1 cellular context compared by ENCODE assay signal in the genomic region with DNA sequence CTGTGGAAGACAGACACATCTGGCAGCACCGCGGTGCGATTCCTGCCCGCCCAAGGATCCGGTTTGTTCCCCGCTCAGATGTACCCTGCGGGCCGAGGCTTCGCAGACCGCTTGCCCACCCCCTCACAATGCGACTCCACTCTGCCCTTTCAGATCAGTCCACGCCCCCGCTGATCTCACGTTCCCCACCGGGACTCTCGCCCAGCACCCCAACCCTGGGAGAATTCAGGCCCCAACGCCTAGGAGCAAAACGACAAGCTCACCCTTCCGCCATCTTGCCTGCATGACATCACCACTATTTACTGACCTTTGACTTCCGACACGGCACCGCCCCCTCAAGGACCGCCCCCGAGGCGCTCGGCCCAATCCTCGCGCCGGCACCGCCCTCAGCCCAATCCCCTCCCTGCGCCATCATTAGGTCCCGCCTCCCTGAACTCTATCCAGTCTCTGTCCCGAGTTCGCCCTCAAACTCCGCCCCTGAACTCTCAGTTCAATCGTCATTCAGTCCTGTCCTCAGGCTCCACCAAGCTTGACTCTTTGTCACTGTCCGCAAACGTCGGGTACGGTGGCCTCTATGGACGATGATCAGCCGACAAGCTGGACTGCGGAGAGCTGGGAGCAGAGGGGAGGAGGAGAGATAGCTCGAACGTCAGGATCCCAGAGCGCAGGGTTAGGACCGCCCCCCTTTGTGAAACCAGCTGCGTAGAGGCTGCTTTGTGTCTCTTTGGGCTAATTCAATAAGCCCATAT.
TF ChIP-seq lines count a peak whose summit lies in the region.

A gene with protein sequence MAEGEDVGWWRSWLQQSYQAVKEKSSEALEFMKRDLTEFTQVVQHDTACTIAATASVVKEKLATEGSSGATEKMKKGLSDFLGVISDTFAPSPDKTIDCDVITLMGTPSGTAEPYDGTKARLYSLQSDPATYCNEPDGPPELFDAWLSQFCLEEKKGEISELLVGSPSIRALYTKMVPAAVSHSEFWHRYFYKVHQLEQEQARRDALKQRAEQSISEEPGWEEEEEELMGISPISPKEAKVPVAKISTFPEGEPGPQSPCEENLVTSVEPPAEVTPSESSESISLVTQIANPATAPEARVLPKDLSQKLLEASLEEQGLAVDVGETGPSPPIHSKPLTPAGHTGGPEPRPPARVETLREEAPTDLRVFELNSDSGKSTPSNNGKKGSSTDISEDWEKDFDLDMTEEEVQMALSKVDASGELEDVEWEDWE (minus strand): TSS at position 301 of the 749 bp plus-strand sequence. CDS start 27 bp downstream, at position 274.

TF ChIP-seq in HepG2, 621 proteins besides CTCF, POLR2A, EP300 and RAD21 (continued from another document and continues in another):
- TF ChIP-seq, protein P1, sequence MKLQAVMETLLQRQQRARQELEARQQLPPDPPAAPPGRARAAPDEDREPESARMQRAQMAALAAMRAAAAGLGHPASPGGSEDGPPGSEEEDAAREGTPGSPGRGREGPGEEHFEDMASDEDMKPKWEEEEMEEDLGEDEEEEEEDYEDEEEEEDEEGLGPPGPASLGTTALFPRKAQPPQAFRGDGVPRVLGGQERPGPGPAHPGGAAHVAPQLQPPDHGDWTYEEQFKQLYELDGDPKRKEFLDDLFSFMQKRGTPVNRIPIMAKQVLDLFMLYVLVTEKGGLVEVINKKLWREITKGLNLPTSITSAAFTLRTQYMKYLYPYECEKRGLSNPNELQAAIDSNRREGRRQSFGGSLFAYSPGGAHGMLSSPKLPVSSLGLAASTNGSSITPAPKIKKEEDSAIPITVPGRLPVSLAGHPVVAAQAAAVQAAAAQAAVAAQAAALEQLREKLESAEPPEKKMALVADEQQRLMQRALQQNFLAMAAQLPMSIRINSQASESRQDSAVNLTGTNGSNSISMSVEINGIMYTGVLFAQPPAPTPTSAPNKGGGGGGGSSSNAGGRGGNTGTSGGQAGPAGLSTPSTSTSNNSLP (IDR thresholded peaks at IDR 0.05; ENCODE audit: low read depth, low read length), result 0 out of 2 replicates have a peak, but pooled peaks have one; percentile 28
- TF ChIP-seq NFKBIZ (CRISPR knock-in tag; IDR thresholded peaks at IDR 0.05), result no peak
- TF ChIP-seq ZBTB7B (CRISPR knock-in tag; IDR thresholded peaks at IDR 0.05), result peak; percentile 41; the same call in 1 of the 2 replicates
- 0 out of 2 replicates have a peak, but pooled peaks have one; percentile 17 for TF ChIP-seq KDM3A (CRISPR knock-in tag; IDR thresholded peaks at IDR 0.05; ENCODE audit: low read depth)
- TF ChIP-seq NFYB (CRISPR knock-in tag; IDR thresholded peaks at IDR 0.05), result peak; percentile 80
- peak; percentile 46; the same call in 1 of the 2 replicates for TF ChIP-seq ZNF652 (CRISPR knock-in tag; IDR thresholded peaks at IDR 0.05; ENCODE audit: borderline replicate concordance, low read depth)
- TF ChIP-seq ZNF607 (CRISPR knock-in tag; IDR thresholded peaks at IDR 0.05; ENCODE audit: borderline replicate concordance), result peak; percentile 54
- peak; percentile 91 for TF ChIP-seq ZNF350 (CRISPR knock-in tag; IDR thresholded peaks at IDR 0.05; ENCODE audit: borderline replicate concordance, low read depth)
- peak; percentile 92; the same call in 1 of the 2 replicates for TF ChIP-seq ZNF839 (CRISPR knock-in tag; IDR thresholded peaks at IDR 0.05; ENCODE audit: borderline replicate concordance)
- TF ChIP-seq, protein P2, sequence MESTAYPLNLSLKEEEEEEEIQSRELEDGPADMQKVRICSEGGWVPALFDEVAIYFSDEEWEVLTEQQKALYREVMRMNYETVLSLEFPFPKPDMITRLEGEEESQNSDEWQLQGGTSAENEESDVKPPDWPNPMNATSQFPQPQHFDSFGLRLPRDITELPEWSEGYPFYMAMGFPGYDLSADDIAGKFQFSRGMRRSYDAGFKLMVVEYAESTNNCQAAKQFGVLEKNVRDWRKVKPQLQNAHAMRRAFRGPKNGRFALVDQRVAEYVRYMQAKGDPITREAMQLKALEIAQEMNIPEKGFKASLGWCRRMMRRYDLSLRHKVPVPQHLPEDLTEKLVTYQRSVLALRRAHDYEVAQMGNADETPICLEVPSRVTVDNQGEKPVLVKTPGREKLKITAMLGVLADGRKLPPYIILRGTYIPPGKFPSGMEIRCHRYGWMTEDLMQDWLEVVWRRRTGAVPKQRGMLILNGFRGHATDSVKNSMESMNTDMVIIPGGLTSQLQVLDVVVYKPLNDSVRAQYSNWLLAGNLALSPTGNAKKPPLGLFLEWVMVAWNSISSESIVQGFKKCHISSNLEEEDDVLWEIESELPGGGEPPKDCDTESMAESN (CRISPR knock-in tag; conservative IDR thresholded peaks at IDR 0.05), result peak; percentile 69; the same call in 1 of the 2 replicates
- peak; percentile 40 for TF ChIP-seq RBM39 (IDR thresholded peaks at IDR 0.05; ENCODE audit: low read depth, low read length, poor library complexity, severe bottlenecking)
- TF ChIP-seq MBNL3 (CRISPR knock-in tag; conservative IDR thresholded peaks at IDR 0.05), result no peak
- peak; percentile 62; the same call in 1 of the 2 replicates for TF ChIP-seq NR2F2 (IDR thresholded peaks at IDR 0.05; ENCODE audit: borderline replicate concordance, low read depth)
- TF ChIP-seq ZNF20 (CRISPR knock-in tag; IDR thresholded peaks at IDR 0.05), result no peak
- TF ChIP-seq TBX2 (CRISPR knock-in tag; IDR thresholded peaks at IDR 0.05; ENCODE audit: borderline replicate concordance), result peak; percentile 66
- peak; percentile 83 for TF ChIP-seq NFYC (CRISPR knock-in tag; IDR thresholded peaks at IDR 0.05)
- TF ChIP-seq GATA4 (IDR thresholded peaks at IDR 0.05; ENCODE audit: borderline replicate concordance, low read depth), result peak; percentile 81; the same call in 1 of the 2 replicates
- peak; percentile 68 for TF ChIP-seq ZNF883 (CRISPR knock-in tag; IDR thresholded peaks at IDR 0.05; ENCODE audit: not compliant biosample characterization)
- peak; percentile 76; the same call in 1 of the 2 replicates for TF ChIP-seq ZNF761 (CRISPR knock-in tag; conservative IDR thresholded peaks at IDR 0.05)
- TF ChIP-seq DRAP1 (CRISPR knock-in tag; IDR thresholded peaks at IDR 0.05), result peak; percentile 96
- TF ChIP-seq ZBTB1 (CRISPR knock-in tag; IDR thresholded peaks at IDR 0.05; ENCODE audit: borderline replicate concordance), result no peak
- TF ChIP-seq ATF7-NPFF (CRISPR knock-in tag; IDR thresholded peaks at IDR 0.05; ENCODE audit: low read depth), result peak; percentile 35; the same call in 1 of the 2 replicates
- TF ChIP-seq, protein P3, sequence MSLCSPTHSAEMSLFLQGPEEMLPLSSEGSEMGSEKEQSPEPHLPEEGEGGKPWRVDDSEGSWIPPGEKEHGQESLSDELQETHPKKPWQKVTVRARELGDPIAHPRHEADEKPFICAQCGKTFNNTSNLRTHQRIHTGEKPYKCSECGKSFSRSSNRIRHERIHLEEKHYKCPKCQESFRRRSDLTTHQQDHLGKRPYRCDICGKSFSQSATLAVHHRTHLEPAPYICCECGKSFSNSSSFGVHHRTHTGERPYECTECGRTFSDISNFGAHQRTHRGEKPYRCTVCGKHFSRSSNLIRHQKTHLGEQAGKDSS (CRISPR knock-in tag; IDR thresholded peaks at IDR 0.05; ENCODE audit: borderline replicate concordance, low read depth), result peak; percentile 73; the same call in 1 of the 2 replicates
- TF ChIP-seq ZNF263 (CRISPR knock-in tag; IDR thresholded peaks at IDR 0.05), result peak; percentile 78
- TF ChIP-seq ZNF451 (CRISPR knock-in tag; IDR thresholded peaks at IDR 0.05), result peak; percentile 67; the same call in 1 of the 2 replicates
- TF ChIP-seq NR0B2 (CRISPR knock-in tag; IDR thresholded peaks at IDR 0.05), result peak; percentile 58; the same call in 1 of the 2 replicates
- TF ChIP-seq ZNF331 (CRISPR knock-in tag; IDR thresholded peaks at IDR 0.05), result peak; percentile 49
- TF ChIP-seq, protein P4, sequence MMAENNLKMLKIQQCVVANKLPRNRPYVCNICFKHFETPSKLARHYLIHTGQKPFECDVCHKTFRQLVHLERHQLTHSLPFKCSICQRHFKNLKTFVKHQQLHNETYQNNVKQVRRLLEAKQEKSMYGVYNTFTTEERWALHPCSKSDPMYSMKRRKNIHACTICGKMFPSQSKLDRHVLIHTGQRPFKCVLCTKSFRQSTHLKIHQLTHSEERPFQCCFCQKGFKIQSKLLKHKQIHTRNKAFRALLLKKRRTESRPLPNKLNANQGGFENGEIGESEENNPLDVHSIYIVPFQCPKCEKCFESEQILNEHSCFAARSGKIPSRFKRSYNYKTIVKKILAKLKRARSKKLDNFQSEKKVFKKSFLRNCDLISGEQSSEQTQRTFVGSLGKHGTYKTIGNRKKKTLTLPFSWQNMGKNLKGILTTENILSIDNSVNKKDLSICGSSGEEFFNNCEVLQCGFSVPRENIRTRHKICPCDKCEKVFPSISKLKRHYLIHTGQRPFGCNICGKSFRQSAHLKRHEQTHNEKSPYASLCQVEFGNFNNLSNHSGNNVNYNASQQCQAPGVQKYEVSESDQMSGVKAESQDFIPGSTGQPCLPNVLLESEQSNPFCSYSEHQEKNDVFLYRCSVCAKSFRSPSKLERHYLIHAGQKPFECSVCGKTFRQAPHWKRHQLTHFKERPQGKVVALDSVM (CRISPR knock-in tag; IDR thresholded peaks at IDR 0.05), result peak; percentile 62; the same call in 1 of the 2 replicates
- TF ChIP-seq XRCC5 (optimal IDR thresholded peaks at IDR 0.05; ENCODE audit: low read length), result peak; percentile 79
- peak; percentile 71 for TF ChIP-seq ATF1 (CRISPR knock-in tag; IDR thresholded peaks at IDR 0.05)
- TF ChIP-seq CHCHD3 (CRISPR knock-in tag; IDR thresholded peaks at IDR 0.05), result no peak
- peak; percentile 71; the same call in 1 of the 2 replicates for TF ChIP-seq ZNF501 (CRISPR knock-in tag; IDR thresholded peaks at IDR 0.05)
- TF ChIP-seq ESRRA (CRISPR knock-in tag; IDR thresholded peaks at IDR 0.05; ENCODE audit: low read depth), result peak; percentile 73
- TF ChIP-seq, protein P5, sequence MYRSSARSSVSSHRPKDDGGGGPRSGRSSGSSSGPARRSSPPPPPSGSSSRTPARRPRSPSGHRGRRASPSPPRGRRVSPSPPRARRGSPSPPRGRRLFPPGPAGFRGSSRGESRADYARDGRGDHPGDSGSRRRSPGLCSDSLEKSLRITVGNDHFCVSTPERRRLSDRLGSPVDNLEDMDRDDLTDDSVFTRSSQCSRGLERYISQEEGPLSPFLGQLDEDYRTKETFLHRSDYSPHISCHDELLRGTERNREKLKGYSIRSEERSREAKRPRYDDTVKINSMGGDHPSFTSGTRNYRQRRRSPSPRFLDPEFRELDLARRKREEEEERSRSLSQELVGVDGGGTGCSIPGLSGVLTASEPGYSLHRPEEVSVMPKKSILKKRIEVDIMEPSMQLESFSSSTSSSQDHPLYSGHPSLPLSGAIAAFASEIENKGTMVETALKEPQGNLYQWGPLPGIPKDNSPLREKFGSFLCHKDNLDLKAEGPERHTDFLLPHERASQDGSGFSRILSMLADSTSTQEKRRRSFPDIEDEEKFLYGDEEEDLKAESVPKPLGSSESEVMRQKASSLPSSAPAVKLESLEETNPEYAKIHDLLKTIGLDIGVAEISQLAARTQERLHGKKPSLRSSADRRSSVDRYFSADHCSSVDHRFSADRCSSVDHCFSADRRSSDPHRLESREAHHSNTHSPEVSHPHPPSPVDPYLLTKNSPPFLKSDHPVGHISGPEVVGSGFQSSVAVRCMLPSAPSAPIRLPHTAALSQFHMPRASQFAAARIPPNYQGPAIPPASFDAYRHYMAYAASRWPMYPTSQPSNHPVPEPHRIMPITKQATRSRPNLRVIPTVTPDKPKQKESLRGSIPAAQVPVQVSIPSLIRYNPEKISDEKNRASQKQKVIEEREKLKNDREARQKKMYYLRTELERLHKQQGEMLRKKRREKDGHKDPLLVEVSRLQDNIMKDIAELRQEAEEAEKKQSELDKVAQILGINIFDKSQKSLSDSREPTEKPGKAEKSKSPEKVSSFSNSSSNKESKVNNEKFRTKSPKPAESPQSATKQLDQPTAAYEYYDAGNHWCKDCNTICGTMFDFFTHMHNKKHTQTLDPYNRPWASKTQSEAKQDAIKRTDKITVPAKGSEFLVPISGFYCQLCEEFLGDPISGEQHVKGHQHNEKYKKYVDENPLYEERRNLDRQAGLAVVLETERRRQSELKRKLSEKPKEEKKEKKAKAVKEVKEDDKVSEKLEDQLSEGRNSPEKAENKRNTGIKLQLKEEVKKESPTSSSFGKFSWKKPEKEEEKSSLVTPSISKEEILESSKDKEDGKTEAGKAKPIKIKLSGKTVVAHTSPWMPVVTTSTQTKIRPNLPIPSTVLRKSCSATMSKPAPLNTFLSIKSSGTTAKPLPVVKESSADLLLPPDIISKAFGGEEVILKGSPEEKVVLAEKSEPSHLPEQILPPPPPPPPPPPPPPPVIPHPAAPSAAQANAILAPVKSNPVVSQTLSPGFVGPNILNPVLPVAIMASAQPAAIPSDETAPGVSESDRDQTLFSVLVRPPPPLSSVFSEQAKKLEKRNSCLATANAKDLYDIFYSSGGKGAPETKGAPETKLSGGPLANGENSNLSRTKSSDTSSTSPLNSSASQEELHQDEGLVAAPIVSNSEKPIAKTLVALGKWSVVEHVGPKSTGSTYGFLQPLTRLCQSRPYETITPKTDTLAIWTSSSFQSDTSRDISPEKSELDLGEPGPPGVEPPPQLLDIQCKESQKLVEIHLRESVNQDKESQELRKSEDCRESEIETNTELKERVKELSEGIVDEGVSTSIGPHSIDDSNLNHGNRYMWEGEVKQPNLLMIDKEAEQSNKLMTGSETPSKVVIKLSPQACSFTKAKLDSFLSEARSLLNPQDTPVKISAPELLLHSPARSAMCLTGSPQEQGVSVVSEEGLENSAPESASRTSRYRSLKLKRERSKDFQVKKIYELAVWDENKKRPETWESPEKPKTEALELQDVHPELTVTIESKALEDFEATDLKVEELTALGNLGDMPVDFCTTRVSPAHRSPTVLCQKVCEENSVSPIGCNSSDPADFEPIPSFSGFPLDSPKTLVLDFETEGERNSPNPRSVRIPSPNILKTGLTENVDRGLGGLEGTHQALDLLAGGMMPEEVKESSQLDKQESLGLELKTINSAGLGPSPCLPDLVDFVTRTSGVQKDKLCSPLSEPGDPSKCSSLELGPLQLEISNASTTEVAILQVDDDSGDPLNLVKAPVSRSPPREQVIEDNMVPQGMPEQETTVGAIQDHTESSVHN (CRISPR knock-in tag; IDR thresholded peaks at IDR 0.05), result peak; percentile 55; the same call in 1 of the 2 replicates
- peak; percentile 70 for TF ChIP-seq CREM (IDR thresholded peaks at IDR 0.05)
- TF ChIP-seq CREM (CRISPR knock-in tag; IDR thresholded peaks at IDR 0.05), result no peak
- TF ChIP-seq ZFP1 (CRISPR knock-in tag; IDR thresholded peaks at IDR 0.05), result peak; percentile 52; the same call in 1 of the 2 replicates
- peak; percentile 87 for TF ChIP-seq HNRNPLL (IDR thresholded peaks at IDR 0.05; ENCODE audit: low read depth, low read length, poor library complexity, severe bottlenecking)
- TF ChIP-seq CBFB (CRISPR knock-in tag; IDR thresholded peaks at IDR 0.05), result peak; percentile 42; the same call in 1 of the 2 replicates
- no peak for TF ChIP-seq EEA1 (CRISPR knock-in tag; IDR thresholded peaks at IDR 0.05; ENCODE audit: borderline replicate concordance)
- peak; percentile 79; the same call in 1 of the 2 replicates for TF ChIP-seq CCDC6 (CRISPR knock-in tag; IDR thresholded peaks at IDR 0.05)
- TF ChIP-seq TGIF2 (CRISPR knock-in tag; IDR thresholded peaks at IDR 0.05), result peak; percentile 89
